14 cellular contexts compared by ENCODE assay signal in genomic region chrX:55007633-55008032, GRCh38. TPM values are rescaled to one million over a fixed set of nuclear protein-coding genes. Genes with fewer than 3 reads are reported as not detected.
A peak's percentile ranks its signal among the peaks of the same experiment; 100 is the strongest.
DNase-seq lines count a peak whose midpoint lies in the region; ATAC-seq, FAIRE-seq and TF ChIP-seq lines count a peak whose summit lies in the region.
"Had no signal": no experiment of that assay in that cellular context is flagged by ENCODE, and none has a peak within 500 bp of the region (broad histone marks: within the 10 kb centered on the region; RNA-seq: fewer than 3 reads in every experiment).

No MANE protein-coding gene starts in this region.

- H3K27me3 ChIP-seq in MG63 (no peaks in the 10 kb centered on the region), endothelial cell of umbilical vein (ENCODE audit: control insufficient read depth in 2 of 2, insufficient read depth in 2 of 2, low read length in 2 of 2) (no peaks in the 10 kb centered on the region), lower lobe of right lung (ENCODE audit: low read depth) (no peaks in the 10 kb centered on the region)
- H3K27me3 ChIP-seq: neural progenitor cell had no signal

- CTCF ChIA-PET in endothelial cell of umbilical vein (lab: Charles Lee) = interaction anchor here (0.8 to 2.7 kb wide), 2 partner anchors 8 to 13 kb away, joined by 3 to 8 read pairs; partner anchors contain the start of gene APEX2

- H3K79me2 ChIP-seq in endothelial cell of umbilical vein (ENCODE audit: control insufficient read depth, insufficient read depth, low read length) = no peaks in the 10 kb centered on the region

- TF ChIP-seq CTCF in endothelial cell of umbilical vein (IDR thresholded peaks at IDR 0.05; ENCODE audit: extremely low read depth in 1 of 2, insufficient read depth in 1 of 2, low read depth in 1 of 2, low read length in 2 of 2) = no peak
- no peak for TF ChIP-seq CTCF in lower lobe of right lung (IDR thresholded peaks at IDR 0.05)
- no peak for TF ChIP-seq CTCF in GM10266 (IDR thresholded peaks at IDR 0.05; ENCODE audit: control insufficient read depth, insufficient read depth, low read depth, missing control alignments)

- H3K27me3 Mint-ChIP-seq in natural killer cell treated with Interleukin-12 subunit alpha and Interleukin-12 subunit beta and Interleukin-15 and Interleukin-18, amount 100 ng/mL, for 72 hours = no peaks in the 10 kb centered on the region
- peaks cover 0 to 5% (median 0%) of the 10 kb centered on the region in 3 donors for H3K27me3 Mint-ChIP-seq in immature natural killer cell (ENCODE audit: low read depth in 3 of 3)

- FAIRE-seq in endothelial cell of umbilical vein (lab: Jason Lieb, UNC) = peak; percentile 93
- FAIRE-seq: H1 had no signal

- peak overlapping the region; percentile 23 for H3K27ac ChIP-seq in endothelial cell of umbilical vein (ENCODE audit: insufficient read depth, low read depth, low read length)
- no peak overlapping the region for H3K27ac ChIP-seq in lower lobe of right lung
- H3K27ac ChIP-seq: HL-60, neural progenitor cell had no signal

- H3K4me3 Mint-ChIP-seq in natural killer cell treated with Interleukin-12 subunit alpha and Interleukin-12 subunit beta and Interleukin-15 and Interleukin-18, amount 100 ng/mL, for 72 hours = no peak overlapping the region
- peak overlapping the region in 1 of 5 donors; percentile 38 for H3K4me3 Mint-ChIP-seq in immature natural killer cell
- H3K4me3 Mint-ChIP-seq: endodermal cell, neural progenitor cell, T-cell had no signal

- peak; percentile 39 to 65 for ATAC-seq in lower lobe of right lung
- no peak for ATAC-seq in natural killer cell treated with Interleukin-12 subunit alpha and Interleukin-12 subunit beta and Interleukin-15 and Interleukin-18, amount 100 ng/mL, for 72 hours
- ATAC-seq in HG03159 (IDR thresholded peaks at IDR 0.05; ENCODE audit: unreplicated experiment) = no peak
- ATAC-seq: T-cell had no signal

- intact Hi-C loops in endothelial cell of umbilical vein (cut with micrococcal nuclease) = loop anchor here (2.0 kb wide), 1 partner anchor 49 kb away; no protein-coding TSS in a partner anchor
- intact Hi-C loops in lower lobe of right lung (cut with DNase I) = no loop called here

- peaks cover 16% of the 10 kb centered on the region for H3K36me3 Mint-ChIP-seq in natural killer cell treated with Interleukin-12 subunit alpha and Interleukin-12 subunit beta and Interleukin-15 and Interleukin-18, amount 100 ng/mL, for 72 hours
- peaks cover 3 to 20% (median 7%) of the 10 kb centered on the region in 3 donors for H3K36me3 Mint-ChIP-seq in immature natural killer cell

- no peak for TF ChIP-seq POLR2A in endothelial cell of umbilical vein (IDR thresholded peaks at IDR 0.05; ENCODE audit: low read depth, low read length)

- H3K4me3 ChIP-seq in MG63 (no peak overlapping the region), endothelial cell of umbilical vein (replicated peaks in 1 of 3; ENCODE audit: insufficient read depth in 1 of 3, low read depth in 1 of 3, low read length in 3 of 3) (no peak overlapping the region), lower lobe of right lung (no peak overlapping the region)
- H3K4me3 ChIP-seq: neural progenitor cell had no signal

- DNase-seq in A172 (ENCODE audit: low spot score) = peak; percentile 65
- peak; percentile 63 for DNase-seq in MG63
- DNase-seq in endothelial cell of umbilical vein (ENCODE audit: low read depth, low spot score) = peak; percentile 46
- no peak for DNase-seq in lower lobe of right lung
- DNase-seq in natural killer cell treated with Interleukin-12 subunit alpha and Interleukin-12 subunit beta and Interleukin-15 and Interleukin-18, amount 100 ng/mL, for 72 hours (ENCODE audit: low spot score) = no peak
- DNase-seq in immature natural killer cell = no peak
- DNase-seq in GM10266 (ENCODE audit: extremely low spot score) = no peak
- DNase-seq: endodermal cell, T-cell had no signal

- H3K4me1 Mint-ChIP-seq in natural killer cell treated with Interleukin-12 subunit alpha and Interleukin-12 subunit beta and Interleukin-15 and Interleukin-18, amount 100 ng/mL, for 72 hours (ENCODE audit: low read depth in 2 of 2) = peaks cover 10% of the 10 kb centered on the region in 2 donors
- H3K4me1 Mint-ChIP-seq in immature natural killer cell = peaks cover 12 to 27% of the 10 kb centered on the region in 2 donors
- H3K4me1 Mint-ChIP-seq: endodermal cell, neural progenitor cell had no signal

- POLR2A ChIA-PET in endothelial cell of umbilical vein (lab: Charles Lee) = interaction anchor here (0.7 kb wide), 1 partner anchor 368 kb away, joined by 3 read pairs; no protein-coding TSS in a partner anchor

- dilution Hi-C loops in endothelial cell of umbilical vein (cut with MboI; ENCODE audit: extremely low pct_ligation_motif_present, low sequenced_read_pairs) = no loop called here

- H3K4me1 ChIP-seq in endothelial cell of umbilical vein (ENCODE audit: control insufficient read depth, extremely low read depth, insufficient read depth, low read length) (peaks cover 34% of the 10 kb centered on the region), lower lobe of right lung (peaks cover 6% of the 10 kb centered on the region)
- H3K4me1 ChIP-seq: neural progenitor cell had no signal

- no peaks in the 10 kb centered on the region for H4K20me1 ChIP-seq in endothelial cell of umbilical vein (replicated peaks; ENCODE audit: control insufficient read depth, extremely low read depth, insufficient read depth, low read length)

- no peaks in the 10 kb centered on the region for H3K9me3 Mint-ChIP-seq in natural killer cell treated with Interleukin-12 subunit alpha and Interleukin-12 subunit beta and Interleukin-15 and Interleukin-18, amount 100 ng/mL, for 72 hours
- no peaks in the 10 kb centered on the region for H3K9me3 Mint-ChIP-seq in immature natural killer cell
- H3K9me3 Mint-ChIP-seq: neural progenitor cell, T-cell had no signal

- no peak overlapping the region for H2AFZ ChIP-seq in endothelial cell of umbilical vein (ENCODE audit: low read depth, low read length)
- H2AFZ ChIP-seq: neural progenitor cell had no signal

- H3K36me3 ChIP-seq in MG63 = no peaks in the 10 kb centered on the region; the same call in 1 of the 2 replicates
- H3K36me3 ChIP-seq in endothelial cell of umbilical vein (ENCODE audit: control insufficient read depth in 2 of 2, extremely low read depth in 1 of 2, insufficient read depth in 2 of 2, low read length in 2 of 2) = peaks cover 4 to 9% of the 10 kb centered on the region in 2 experiments
- peaks cover 19% of the 10 kb centered on the region for H3K36me3 ChIP-seq in lower lobe of right lung
- H3K36me3 ChIP-seq: neural progenitor cell had no signal

- no peak overlapping the region for H3K9ac ChIP-seq in endothelial cell of umbilical vein (replicated peaks; ENCODE audit: extremely low read depth, insufficient read depth, low read length)
- H3K9ac ChIP-seq: neural progenitor cell had no signal

- H3K27ac Mint-ChIP-seq in natural killer cell treated with Interleukin-12 subunit alpha and Interleukin-12 subunit beta and Interleukin-15 and Interleukin-18, amount 100 ng/mL, for 72 hours = no peak overlapping the region
- peak overlapping the region in 1 of 6 donors; percentile 42 for H3K27ac Mint-ChIP-seq in immature natural killer cell
- H3K27ac Mint-ChIP-seq: endodermal cell, neural progenitor cell, T-cell had no signal

- peak overlapping the region; percentile 31 for H3K4me2 ChIP-seq in endothelial cell of umbilical vein (ENCODE audit: insufficient read depth, low read length)
- H3K4me2 ChIP-seq: neural progenitor cell had no signal

- BruUV-seq in endothelial cell of umbilical vein (replicated peaks; lab: Mats Ljungman, UMichigan) = no TSS peak

- H3K9me3 ChIP-seq in MG63 (no peaks in the 10 kb centered on the region), endothelial cell of umbilical vein (replicated peaks; ENCODE audit: control insufficient read depth, insufficient read depth, low read length) (no peaks in the 10 kb centered on the region), lower lobe of right lung (no peaks in the 10 kb centered on the region)

- H3K9me1 ChIP-seq in endothelial cell of umbilical vein (replicated peaks; ENCODE audit: control insufficient read depth, extremely low read depth, insufficient read depth, low read length) = no peaks in the 10 kb centered on the region

RNA-seq across cellular contexts. Expression of gene APEX2, which starts 7.5 kb away (rescaled TPM):
- total RNA-seq in A172 (2014; rRNA removed; shearing (Covaris generic)) = 16.4 and 19.2 TPM in 2 replicates
- 3.1 and 6.4 TPM in 2 replicates for total RNA-seq in MG63 (2014; rRNA removed; shearing (Covaris generic); ENCODE audit: low replicate concordance)
- total RNA-seq in endothelial cell of umbilical vein = 22.7 and 26.6 TPM in 2 replicates
- polyA plus RNA-seq in endothelial cell of umbilical vein = 54.1 and 55.9 TPM in 2 replicates
- polyA plus RNA-seq in endothelial cell of umbilical vein (2011; cell fraction: cytosol; rRNA removed) = 37.9 and 38.1 TPM in 2 replicates
- polyA plus RNA-seq in endothelial cell of umbilical vein (2011; cell fraction: nucleus; rRNA removed) = 24.7 and 27.7 TPM in 2 replicates
- 22.3 and 25.7 TPM in 2 replicates for polyA plus RNA-seq in endothelial cell of umbilical vein (2012)
- 38.4 and 40.5 TPM in 2 replicates for polyA minus RNA-seq in endothelial cell of umbilical vein
- 51.8 TPM for polyA minus RNA-seq in endothelial cell of umbilical vein (2011; cell fraction: cytosol; rRNA and poly(A)+ RNA removed)
- polyA minus RNA-seq in endothelial cell of umbilical vein (2011; cell fraction: nucleus; rRNA and poly(A)+ RNA removed) = 10.8 TPM in 2 replicates
- 11.7 TPM for total RNA-seq in lower lobe of right lung
- total RNA-seq in natural killer cell treated with Interleukin-12 subunit alpha and Interleukin-12 subunit beta and Interleukin-15 and Interleukin-18, amount 100 ng/mL, for 72 hours = 10 to 100 TPM; 24.1 to 34.1 TPM
- polyA plus RNA-seq in immature natural killer cell = 10 to 100 TPM; 16.6 to 32.2 (median 27.4) TPM

RNA-seq across cellular contexts. Expression of gene PFKFB1, which starts 13.6 kb away (rescaled TPM):
- not detected in 2 replicates for total RNA-seq in A172 (2014; rRNA removed; shearing (Covaris generic))
- total RNA-seq in MG63 (2014; rRNA removed; shearing (Covaris generic); ENCODE audit: low replicate concordance) = not detected in 2 replicates
- 0.16 and 0.20 TPM in 2 replicates for total RNA-seq in endothelial cell of umbilical vein
- polyA plus RNA-seq in endothelial cell of umbilical vein = 0.16 and 0.18 TPM in 2 replicates
- 0.08 and 0.11 TPM in 2 replicates for polyA plus RNA-seq in endothelial cell of umbilical vein (2011; cell fraction: cytosol; rRNA removed)
- 0.39 and 0.47 TPM in 2 replicates for polyA plus RNA-seq in endothelial cell of umbilical vein (2011; cell fraction: nucleus; rRNA removed)
- polyA plus RNA-seq in endothelial cell of umbilical vein (2012) = 0.12 and 0.16 TPM in 2 replicates
- 0.38 TPM in 1 of 2 replicates, not detected in the other for polyA minus RNA-seq in endothelial cell of umbilical vein
- not detected for polyA minus RNA-seq in endothelial cell of umbilical vein (2011; cell fraction: cytosol; rRNA and poly(A)+ RNA removed)
- 0.43 TPM in 1 of 2 replicates, not detected in the other for polyA minus RNA-seq in endothelial cell of umbilical vein (2011; cell fraction: nucleus; rRNA and poly(A)+ RNA removed)
- total RNA-seq in lower lobe of right lung = 0.27 TPM
- under 1 TPM; 0.24 to 0.81 TPM for total RNA-seq in natural killer cell treated with Interleukin-12 subunit alpha and Interleukin-12 subunit beta and Interleukin-15 and Interleukin-18, amount 100 ng/mL, for 72 hours
- polyA plus RNA-seq in immature natural killer cell = under 1 TPM in 2 of 3 donors, not detected in 1; 0.28 to 0.41 TPM
- total RNA-seq: NCI-H460 had no signal

RNA-seq across cellular contexts. Expression of gene ALAS2, which starts 23.1 kb away (rescaled TPM):
- total RNA-seq in A172 (2014; rRNA removed; shearing (Covaris generic)) = not detected in 2 replicates
- not detected in 2 replicates for total RNA-seq in MG63 (2014; rRNA removed; shearing (Covaris generic); ENCODE audit: low replicate concordance)
- total RNA-seq in endothelial cell of umbilical vein (not detected in 2 replicates), lower lobe of right lung (0.89 TPM)
- polyA plus RNA-seq in endothelial cell of umbilical vein (not detected in 2 replicates), immature natural killer cell (1 to 10 TPM in 1 of 3 donors, under 1 TPM in 2; 0.17 to 8.6 (median 0.82) TPM)
- not detected in 2 replicates for polyA plus RNA-seq in endothelial cell of umbilical vein (2011; cell fraction: cytosol; rRNA removed)
- polyA plus RNA-seq in endothelial cell of umbilical vein (2011; cell fraction: nucleus; rRNA removed) = not detected in 2 replicates
- not detected in 2 replicates for polyA plus RNA-seq in endothelial cell of umbilical vein (2012)
- 2.2 and 3.4 TPM in 2 replicates for polyA minus RNA-seq in endothelial cell of umbilical vein
- polyA minus RNA-seq in endothelial cell of umbilical vein (2011; cell fraction: cytosol; rRNA and poly(A)+ RNA removed) = not detected
- polyA minus RNA-seq in endothelial cell of umbilical vein (2011; cell fraction: nucleus; rRNA and poly(A)+ RNA removed) = not detected in 2 replicates
- not detected for total RNA-seq in natural killer cell treated with Interleukin-12 subunit alpha and Interleukin-12 subunit beta and Interleukin-15 and Interleukin-18, amount 100 ng/mL, for 72 hours
- total RNA-seq: NCI-H460, T-cell had no signal

Comparison
In these comparisons a context has a peak if more than half of its experiments do, and no peak if none do; other contexts are left out.
1. DNase-seq: peak in A172 (single experiment), MG63 (single experiment) and endothelial cell of umbilical vein (single experiment); none in lower lobe of right lung (single experiment), natural killer cell treated with Interleukin-12 subunit alpha and Interleukin-12 subunit beta and Interleukin-15 and Interleukin-18, amount 100 ng/mL, for 72 hours (single experiment), immature natural killer cell (0 of 3) and GM10266 (single experiment).
2. ATAC-seq: peak in lower lobe of right lung (2 of 2); none in natural killer cell treated with Interleukin-12 subunit alpha and Interleukin-12 subunit beta and Interleukin-15 and Interleukin-18, amount 100 ng/mL, for 72 hours (0 of 2) and HG03159 (single experiment).